In the genomic region with DNA sequence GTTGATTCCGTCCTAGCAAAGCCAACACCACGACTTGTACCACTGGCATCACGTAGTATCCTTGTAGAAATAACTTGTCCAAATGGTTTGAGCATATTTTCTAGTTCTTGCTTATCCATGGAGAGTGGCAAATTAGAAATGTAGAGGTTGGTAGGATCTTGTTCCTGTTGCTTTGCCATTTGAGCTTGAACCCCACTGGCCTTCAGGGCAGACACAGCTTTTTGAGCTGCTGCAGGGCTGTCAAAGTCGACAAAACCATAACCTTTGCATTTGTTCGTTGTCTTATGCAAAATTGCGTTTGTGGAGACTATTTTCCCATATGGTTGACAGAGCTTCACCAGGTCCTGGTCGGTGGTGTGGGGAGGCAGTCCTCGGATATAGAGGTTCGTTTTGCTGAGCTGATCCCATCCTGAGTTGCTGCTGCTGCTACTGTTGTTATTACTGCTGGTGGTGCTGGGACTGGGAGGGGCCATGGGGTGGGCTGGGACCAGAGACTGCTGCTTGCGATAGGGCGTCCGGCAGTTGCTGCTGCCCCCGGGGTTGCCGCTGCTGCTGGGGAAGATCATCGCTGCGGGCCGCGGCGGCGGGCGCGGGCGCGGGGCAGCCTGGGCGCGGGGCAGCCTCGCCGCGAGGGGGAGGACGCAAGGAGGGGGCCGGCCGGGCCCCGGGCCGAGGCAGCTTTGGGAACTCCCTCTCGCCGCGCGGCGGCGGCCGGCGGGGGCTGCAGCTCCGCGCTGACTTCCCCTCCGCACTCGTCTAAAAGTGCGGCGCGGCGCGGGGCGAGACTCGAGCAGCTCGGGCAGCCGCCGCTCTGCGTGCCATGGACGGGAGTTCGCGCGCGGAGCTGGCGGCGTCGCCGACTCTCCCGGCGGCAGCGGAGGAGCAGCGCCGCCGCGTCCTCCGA, we compare ENCODE assay signal across 8 cellular contexts. TPM values are rescaled to one million over a fixed set of nuclear protein-coding genes. Genes with fewer than 3 reads are reported as not detected.
A peak's percentile ranks its signal among the peaks of the same experiment; 100 is the strongest.
DNase-seq lines count a peak whose midpoint lies in the region; ATAC-seq, FAIRE-seq and TF ChIP-seq lines count a peak whose summit lies in the region.
"Not testable (repeated sequence)": the region's sequence is repeated elsewhere in the genome, so short reads cannot be mapped to it uniquely, and the experiment has no call there.

No MANE protein-coding gene starts in this region.

- not testable (repeated sequence) for H3K9ac ChIP-seq in keratinocyte (ENCODE audit: control insufficient read depth, extremely low read depth, insufficient read depth, low read length)
- H3K9ac ChIP-seq in skeletal muscle satellite cell (ENCODE audit: low read depth, low read length), result peak overlapping the region; percentile 78

- H3K27me3 ChIP-seq in keratinocyte (ENCODE audit: control insufficient read depth, extremely low read depth, insufficient read depth, low read length), result peaks cover 16% of the 10 kb centered on the region
- not testable (repeated sequence) for H3K27me3 ChIP-seq in skeletal muscle satellite cell (ENCODE audit: control insufficient read depth, insufficient read depth, low read length)

- H3K9me3 ChIP-seq in keratinocyte (ENCODE audit: control insufficient read depth, low read depth, low read length); skeletal muscle satellite cell (replicated peaks; ENCODE audit: low read length): not testable (repeated sequence)

- TF ChIP-seq CTCF in AG09309 (IDR thresholded peaks at IDR 0.05; ENCODE audit: control insufficient read depth, insufficient read depth, low read depth, low read length, missing control alignments); activated CD8-positive, alpha-beta T cell treated with anti-CD3 and anti-CD28 coated beads for 36 hours (IDR thresholded peaks at IDR 0.05); keratinocyte (optimal IDR thresholded peaks at IDR 0.05 in 1 of 3, IDR thresholded peaks at IDR 0.05 in 1 of 3, conservative IDR thresholded peaks at IDR 0.05 in 1 of 3; ENCODE audit: extremely low read depth in 1 of 3, insufficient read depth in 2 of 3, low read length in 3 of 3): not testable (repeated sequence)

- ATAC-seq in HG03097 (IDR thresholded peaks at IDR 0.05; ENCODE audit: low FRiP score, unreplicated experiment), result peak; percentile 60
- ATAC-seq in activated CD8-positive, alpha-beta T cell treated with anti-CD3 and anti-CD28 coated beads for 36 hours, result peak; percentile 80

- CTCF ChIA-PET in activated CD8-positive, alpha-beta T cell treated with anti-CD3 and anti-CD28 coated beads for 36 hours (lab: Charles Lee), result interaction anchor here (0.7 to 2.8 kb wide), 10 partner anchors 9 to 93 kb away, joined by 3 to 9 read pairs (median 5); no protein-coding TSS in a partner anchor

- dilution Hi-C loops in keratinocyte (cut with MboI; ENCODE audit: extremely low pct_ligation_motif_present, low sequenced_read_pairs), result not testable (repeated sequence)

- H3K4me1 Mint-ChIP-seq in activated CD8-positive, alpha-beta T cell treated with anti-CD3 and anti-CD28 coated beads for 36 hours (ENCODE audit: low read depth), result not testable (repeated sequence)
- peaks cover 58% of the 10 kb centered on the region for H3K4me1 Mint-ChIP-seq in dendritic cell treated with granulocyte-macrophage colony-stimulating factor and Interleukin-4, amounts not matched to agents 40 ng/mL and 50 ng/mL, for 4 days (ENCODE audit: low read depth)

- not testable (repeated sequence) for H4K20me1 ChIP-seq in keratinocyte (ENCODE audit: control insufficient read depth, extremely low read depth, insufficient read depth, low read length)

- peak overlapping the region; percentile 80 for H3K4me2 ChIP-seq in keratinocyte (ENCODE audit: control insufficient read depth, extremely low read depth, insufficient read depth, low read depth, low read length)
- peak overlapping the region; percentile 81 for H3K4me2 ChIP-seq in skeletal muscle satellite cell (ENCODE audit: low read length)

- POLR2A ChIA-PET in activated CD8-positive, alpha-beta T cell treated with anti-CD3 and anti-CD28 coated beads for 36 hours (lab: Charles Lee), result interaction anchor here (1.0 to 1.2 kb wide), 2 partner anchors 32 to 44 kb away, joined by 3 read pairs; no protein-coding TSS in a partner anchor

- H3K4me1 ChIP-seq in keratinocyte (ENCODE audit: control insufficient read depth, extremely low read depth, insufficient read depth, low read length); skeletal muscle satellite cell (ENCODE audit: control insufficient read depth, insufficient read depth, low read length): not testable (repeated sequence)

- H3K27me3 Mint-ChIP-seq in activated CD8-positive, alpha-beta T cell treated with anti-CD3 and anti-CD28 coated beads for 36 hours, result peaks cover 27% of the 10 kb centered on the region
- H3K27me3 Mint-ChIP-seq in dendritic cell treated with granulocyte-macrophage colony-stimulating factor and Interleukin-4, amounts not matched to agents 40 ng/mL and 50 ng/mL, for 4 days, result not testable (repeated sequence)

- H2AFZ ChIP-seq in keratinocyte (ENCODE audit: control insufficient read depth, low read length), result not testable (repeated sequence)

- not testable (repeated sequence) for H3K9me1 ChIP-seq in keratinocyte (ENCODE audit: control insufficient read depth, extremely low read depth, insufficient read depth, low read length)

- not testable (repeated sequence) for H3K79me2 ChIP-seq in keratinocyte (ENCODE audit: control insufficient read depth, insufficient read depth, low read length)

- H3K36me3 Mint-ChIP-seq in activated CD8-positive, alpha-beta T cell treated with anti-CD3 and anti-CD28 coated beads for 36 hours (ENCODE audit: low read depth), result not testable (repeated sequence)
- peaks cover 40% of the 10 kb centered on the region for H3K36me3 Mint-ChIP-seq in dendritic cell treated with granulocyte-macrophage colony-stimulating factor and Interleukin-4, amounts not matched to agents 40 ng/mL and 50 ng/mL, for 4 days (ENCODE audit: low read depth)

- H3K27ac ChIP-seq in keratinocyte (ENCODE audit: control insufficient read depth, insufficient read depth, low read length), result not testable (repeated sequence)

- H3K27ac Mint-ChIP-seq in activated CD8-positive, alpha-beta T cell treated with anti-CD3 and anti-CD28 coated beads for 36 hours, result not testable (repeated sequence)
- H3K27ac Mint-ChIP-seq in dendritic cell treated with granulocyte-macrophage colony-stimulating factor and Interleukin-4, amounts not matched to agents 40 ng/mL and 50 ng/mL, for 4 days, result peak overlapping the region; percentile 85

- DNase-seq in AG09309 (ENCODE audit: low read depth); keratinocyte (ENCODE audit: low read depth, low spot score): not testable (repeated sequence)
- peak; percentile 45 for DNase-seq in GM19238 (ENCODE audit: insufficient read length, low spot score)
- peak; percentile 40 for DNase-seq in NCI-H510A treated with DMSO at 0.1 percent for 48 hours (lab: John Stamatoyannopoulos, UW)
- DNase-seq in activated CD8-positive, alpha-beta T cell treated with anti-CD3 and anti-CD28 coated beads for 36 hours, result peak; percentile 38

- FAIRE-seq in keratinocyte (lab: Jason Lieb, UNC), result peak; percentile 71

- peak overlapping the region; percentile 45 for H3K4me3 ChIP-seq in AG09309 (ENCODE audit: control insufficient read depth, low read depth, low read length)
- H3K4me3 ChIP-seq in keratinocyte (ENCODE audit: control insufficient read depth in 2 of 3, extremely low read depth in 1 of 3, insufficient read depth in 2 of 3, low read depth in 1 of 3, low read length in 3 of 3), result peak overlapping the region; percentile 21 to 58 (median 52)
- H3K4me3 ChIP-seq in skeletal muscle satellite cell (ENCODE audit: low read length), result peak overlapping the region; percentile 72

- peak overlapping the region; percentile 54 for H3K4me3 Mint-ChIP-seq in activated CD8-positive, alpha-beta T cell treated with anti-CD3 and anti-CD28 coated beads for 36 hours
- peak overlapping the region; percentile 72 for H3K4me3 Mint-ChIP-seq in dendritic cell treated with granulocyte-macrophage colony-stimulating factor and Interleukin-4, amounts not matched to agents 40 ng/mL and 50 ng/mL, for 4 days

- intact Hi-C loops in activated CD8-positive, alpha-beta T cell treated with anti-CD3 and anti-CD28 coated beads for 36 hours (cut with micrococcal nuclease), result not testable (repeated sequence)
- intact Hi-C loops in dendritic cell treated with granulocyte-macrophage colony-stimulating factor and Interleukin-4, amounts not matched to agents 40 ng/mL and 50 ng/mL, for 4 days (cut with micrococcal nuclease), result loop anchor here (5.0 kb wide), 2 partner anchors 67 to 103 kb away; partner anchors contain the start of genes HELB and LLPH

- H3K9me3 Mint-ChIP-seq in activated CD8-positive, alpha-beta T cell treated with anti-CD3 and anti-CD28 coated beads for 36 hours; dendritic cell treated with granulocyte-macrophage colony-stimulating factor and Interleukin-4, amounts not matched to agents 40 ng/mL and 50 ng/mL, for 4 days: not testable (repeated sequence)

- H3K36me3 ChIP-seq in keratinocyte (ENCODE audit: control insufficient read depth in 2 of 2, extremely low read depth in 1 of 2, insufficient read depth in 2 of 2, low read length in 2 of 2); skeletal muscle satellite cell (ENCODE audit: insufficient read depth, low read length): not testable (repeated sequence)

RNA-seq across cellular contexts. Expression of gene IRAK3, which starts 46.0 kb away (rescaled TPM):
- under 1 TPM; 0.31 to 0.34 TPM for total RNA-seq in activated CD8-positive, alpha-beta T cell treated with anti-CD3 and anti-CD28 coated beads for 36 hours
- 0.06 to 0.17 TPM (median 0.07 TPM) in 3 replicates for polyA plus RNA-seq in keratinocyte
- polyA plus RNA-seq in keratinocyte (2011; ENCODE audit: low read depth), result not detected
- 0.04 and 0.05 TPM in 2 replicates for polyA plus RNA-seq in keratinocyte (2011; cell fraction: cytosol; rRNA removed)
- polyA plus RNA-seq in keratinocyte (2011; cell fraction: nucleus; rRNA removed), result 0.08 TPM in 2 replicates
- polyA plus RNA-seq in keratinocyte (2012; ENCODE audit: low replicate concordance), result 0.08 TPM in 1 of 2 replicates, not detected in the other
- 0.22 TPM in 1 of 3 replicates, not detected in the others for polyA minus RNA-seq in keratinocyte
- polyA minus RNA-seq in keratinocyte (2011; cell fraction: cytosol; rRNA and poly(A)+ RNA removed), result not detected
- not detected in 2 replicates for polyA minus RNA-seq in keratinocyte (2011; cell fraction: nucleus; rRNA and poly(A)+ RNA removed)
- 16.2 TPM in 2 replicates for total RNA-seq in skeletal muscle satellite cell (2012; rRNA removed)
